ENCODE assay signal across 8 cellular contexts in genomic region chr3:180804871-180805430, GRCh38.
A peak's percentile ranks its signal among the peaks of the same experiment; 100 is the strongest.
DNase-seq lines count a peak whose midpoint lies in the region; ATAC-seq, FAIRE-seq and TF ChIP-seq lines count a peak whose summit lies in the region.

No MANE protein-coding gene starts in this region.

- FAIRE-seq in D721Med (lab: Jason Lieb, UNC): no peak
- peak; percentile 82 for FAIRE-seq in endothelial cell of umbilical vein (lab: Jason Lieb, UNC)

- CTCF ChIA-PET in endothelial cell of umbilical vein (lab: Charles Lee): interaction anchor here (0.6 to 3.5 kb wide), 7 partner anchors 22 to 1879 kb away, joined by 3 to 30 read pairs (median 10); no protein-coding TSS in a partner anchor

- peak overlapping the region; percentile 65 for H2AFZ ChIP-seq in endothelial cell of umbilical vein (ENCODE audit: low read depth, low read length)

- H3K9me3 ChIP-seq in endothelial cell of umbilical vein (replicated peaks; ENCODE audit: control insufficient read depth, insufficient read depth, low read length) (no peaks in the 10 kb centered on the region), mesodermal cell (ENCODE audit: control insufficient read depth, low read length) (no peaks in the 10 kb centered on the region)

- no peaks in the 10 kb centered on the region for H3K27me3 ChIP-seq in endothelial cell of umbilical vein (ENCODE audit: control insufficient read depth in 2 of 2, insufficient read depth in 2 of 2, low read length in 2 of 2)

- no peak overlapping the region for H3K4me2 ChIP-seq in endothelial cell of umbilical vein (ENCODE audit: insufficient read depth, low read length)

- DNase-seq in D721Med (ENCODE audit: insufficient read length, low spot score) (no peak), NCI-H2081 treated with DMSO at 0.1 percent for 48 hours (lab: John Stamatoyannopoulos, UW) (peak; percentile 71), endothelial cell of umbilical vein (ENCODE audit: low read depth, low spot score) (peak; percentile 70), HUDEP-2 (lab: John Stamatoyannopoulos, UW; ENCODE audit: unreplicated experiment in 76 of 76) (no peak)

- ATAC-seq in HG02840 (IDR thresholded peaks at IDR 0.05; ENCODE audit: low FRiP score, unreplicated experiment) (no peak), GM18502 (IDR thresholded peaks at IDR 0.05; ENCODE audit: poor library complexity, unreplicated experiment) (no peak), HG02759 (IDR thresholded peaks at IDR 0.05; ENCODE audit: unreplicated experiment) (no peak)

- no peaks in the 10 kb centered on the region for H4K20me1 ChIP-seq in endothelial cell of umbilical vein (replicated peaks; ENCODE audit: control insufficient read depth, extremely low read depth, insufficient read depth, low read length)

- TF ChIP-seq POLR2A in endothelial cell of umbilical vein (IDR thresholded peaks at IDR 0.05; ENCODE audit: low read depth, low read length): no peak

- no peak overlapping the region for H3K4me3 ChIP-seq in endothelial cell of umbilical vein (replicated peaks in 1 of 3; ENCODE audit: insufficient read depth in 1 of 3, low read depth in 1 of 3, low read length in 3 of 3)
- no peak overlapping the region for H3K4me3 ChIP-seq in mesodermal cell (ENCODE audit: extremely low read depth, insufficient read depth, low read length, poor library complexity, severe bottlenecking)

- POLR2A ChIA-PET in endothelial cell of umbilical vein (lab: Charles Lee): no interaction called here

- H3K9me1 ChIP-seq in endothelial cell of umbilical vein (replicated peaks; ENCODE audit: control insufficient read depth, extremely low read depth, insufficient read depth, low read length): no peaks in the 10 kb centered on the region

- no peaks in the 10 kb centered on the region for H3K36me3 ChIP-seq in endothelial cell of umbilical vein (ENCODE audit: control insufficient read depth in 2 of 2, extremely low read depth in 1 of 2, insufficient read depth in 2 of 2, low read length in 2 of 2)
- no peaks in the 10 kb centered on the region for H3K36me3 ChIP-seq in mesodermal cell (ENCODE audit: control insufficient read depth, insufficient read depth, low read length)

- no peaks in the 10 kb centered on the region for H3K79me2 ChIP-seq in endothelial cell of umbilical vein (ENCODE audit: control insufficient read depth, insufficient read depth, low read length)

- dilution Hi-C loops in endothelial cell of umbilical vein (cut with MboI; ENCODE audit: extremely low pct_ligation_motif_present, low sequenced_read_pairs): no loop called here

- TF ChIP-seq CTCF in D721Med (IDR thresholded peaks at IDR 0.05; ENCODE audit: insufficient read depth, missing control alignments) (peak; percentile 17), endothelial cell of umbilical vein (IDR thresholded peaks at IDR 0.05; ENCODE audit: extremely low read depth in 1 of 2, insufficient read depth in 1 of 2, low read depth in 1 of 2, low read length in 2 of 2) (peak; percentile 33 to 39)

- no TSS peak for BruUV-seq in endothelial cell of umbilical vein (replicated peaks; lab: Mats Ljungman, UMichigan)

- WGBS in mesodermal cell (ENCODE audit: insufficient coverage in 2 of 2), 2 experiments: no CpG with 5 or more reads among the region's 6 CpGs

- H3K4me1 ChIP-seq in endothelial cell of umbilical vein (ENCODE audit: control insufficient read depth, extremely low read depth, insufficient read depth, low read length) (peaks cover 4% of the 10 kb centered on the region), mesodermal cell (ENCODE audit: control insufficient read depth, insufficient read depth, low read length, poor library complexity, severe bottlenecking) (no peaks in the 10 kb centered on the region)

- intact Hi-C loops in endothelial cell of umbilical vein (cut with micrococcal nuclease): loop anchor here (1.0 to 10.0 kb wide), 5 partner anchors 50 to 1877 kb away; no protein-coding TSS in a partner anchor

- H3K27ac ChIP-seq in endothelial cell of umbilical vein (ENCODE audit: insufficient read depth, low read depth, low read length) (no peak overlapping the region), mesodermal cell (ENCODE audit: low read depth, low read length, severe bottlenecking) (peak overlapping the region; percentile 78)

- H3K9ac ChIP-seq in endothelial cell of umbilical vein (replicated peaks; ENCODE audit: extremely low read depth, insufficient read depth, low read length): no peak overlapping the region

TF ChIP-seq in endothelial cell of umbilical vein, 7 proteins besides CTCF, POLR2A, EP300 and RAD21:
- no peak for TF ChIP-seq MYC (IDR thresholded peaks at IDR 0.05; ENCODE audit: low read depth, low read length)
- no peak for TF ChIP-seq MAX (IDR thresholded peaks at IDR 0.05; ENCODE audit: insufficient read depth, insufficient read length)
- TF ChIP-seq FOS (IDR thresholded peaks at IDR 0.05; ENCODE audit: borderline replicate concordance, insufficient read depth, low read length): no peak
- TF ChIP-seq JUN (IDR thresholded peaks at IDR 0.05; ENCODE audit: borderline replicate concordance, insufficient read depth, insufficient read length, low read depth): no peak
- TF ChIP-seq GATA2 (IDR thresholded peaks at IDR 0.05; ENCODE audit: insufficient read depth, insufficient read length, low read depth, low read length): no peak
- no peak for TF ChIP-seq EZH2 (IDR thresholded peaks at IDR 0.05; ENCODE audit: borderline replicate concordance, low read depth, low read length, severe bottlenecking)
- no peak for TF ChIP-seq POLR2AphosphoS5 (IDR thresholded peaks at IDR 0.05; ENCODE audit: insufficient read depth, low read depth, low read length)
TF ChIP-seq in endothelial cell of umbilical vein: peak in this region for 0.

Comparison
In these comparisons a context has a peak if more than half of its experiments do, and no peak if none do; other contexts are left out.
1. DNase-seq: peak in NCI-H2081 treated with DMSO at 0.1 percent for 48 hours (single experiment) and endothelial cell of umbilical vein (single experiment); none in D721Med (single experiment) and HUDEP-2 (0 of 76).